8 cellular contexts compared by ENCODE assay signal in the genomic region with DNA sequence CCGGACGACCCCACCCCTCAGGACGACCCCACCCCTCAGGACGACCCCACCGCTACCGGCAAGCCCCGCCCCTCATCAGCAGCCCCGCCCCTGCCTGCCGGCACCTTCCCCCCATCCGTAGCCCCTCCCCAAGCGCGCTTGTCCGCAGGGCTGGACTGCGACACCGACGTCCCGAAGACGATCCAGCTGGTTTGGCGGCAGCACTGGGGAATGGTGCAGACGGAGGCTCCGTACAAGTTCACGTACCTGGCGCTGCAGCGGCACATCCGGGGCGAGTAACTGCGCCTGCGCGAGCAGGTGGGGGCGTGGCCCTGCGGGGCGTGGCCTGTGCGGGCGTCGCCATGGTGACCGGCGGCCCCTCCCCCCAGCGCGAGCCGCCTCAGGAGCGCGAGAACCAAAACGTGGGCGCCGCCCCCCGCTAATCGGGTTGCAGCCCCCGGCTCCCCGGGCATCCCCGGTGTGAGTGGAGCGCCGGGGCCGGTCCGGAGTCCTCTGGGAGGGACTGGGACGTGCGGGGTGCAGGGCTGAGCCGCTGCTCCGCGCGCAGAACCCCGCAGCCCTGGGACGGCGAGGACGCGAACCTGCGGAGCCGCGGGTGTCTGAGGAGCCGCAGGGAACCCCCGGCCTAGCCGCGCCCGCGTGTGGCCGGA. TPM values are rescaled to one million over a fixed set of nuclear protein-coding genes. Genes with fewer than 3 reads are reported as not detected.
DNase-seq lines count a peak whose midpoint lies in the region; ATAC-seq and TF ChIP-seq lines count a peak whose summit lies in the region.

No MANE protein-coding gene starts in this region.

- POLR2A ChIA-PET in HCT116 (lab: Charles Lee), result interaction anchor here (0.7 to 1.0 kb wide), 2 partner anchors 50 to 372 kb away, joined by 3 to 7 read pairs; partner anchors contain the start of gene AGRN
- POLR2A ChIA-PET in activated CD4-positive, alpha-beta T cell treated with anti-CD3 and anti-CD28 coated beads for 36 hours (lab: Charles Lee), result no interaction called here

- H3K27me3 Mint-ChIP-seq in activated CD4-positive, alpha-beta T cell treated with anti-CD3 and anti-CD28 coated beads for 36 hours, result no peaks in the 10 kb centered on the region
- no peaks in the 10 kb centered on the region for H3K27me3 Mint-ChIP-seq in chondrocyte (ENCODE audit: low read depth)

- H3K79me2 ChIP-seq in HCT116 (ENCODE audit: insufficient read depth, low read length), result peaks cover 3% of the 10 kb centered on the region; the same call in 1 of the 2 replicates

- no peak for TF ChIP-seq POLR2A in HCT116 (IDR thresholded peaks at IDR 0.05; ENCODE audit: borderline replicate concordance, extremely low read depth, insufficient read depth, insufficient read length)

- DNase-seq in EL, result peak; percentile 56
- DNase-seq in HCT116 (ENCODE audit: low read depth, low spot score), result peak; percentile 65
- DNase-seq in NCI-H2227 (lab: John Stamatoyannopoulos, UW; ENCODE audit: unreplicated experiment), result peak; percentile 92
- DNase-seq in activated CD4-positive, alpha-beta T cell treated with anti-CD3 and anti-CD28 coated beads for 36 hours, result peak; percentile 94
- DNase-seq in chondrocyte (ENCODE audit: low spot score), result no peak
- peak; percentile 72 to 93 for DNase-seq in left lung
- DNase-seq in stimulated activated CD4-positive, alpha-beta T cell treated with anti-CD3 and anti-CD28 coated beads, Interleukin-4, amount 100 ng/mL, for 1 hour, result peak; percentile 89
- no peak for DNase-seq in NCI-H1092 (lab: John Stamatoyannopoulos, UW)

- peaks cover 11% of the 10 kb centered on the region for H3K4me1 Mint-ChIP-seq in activated CD4-positive, alpha-beta T cell treated with anti-CD3 and anti-CD28 coated beads for 36 hours
- peaks cover 4% of the 10 kb centered on the region for H3K4me1 Mint-ChIP-seq in chondrocyte (ENCODE audit: low read depth)

- H3K9me2 ChIP-seq in HCT116 (ENCODE audit: insufficient read depth), result no peaks in the 10 kb centered on the region

- H4K20me1 ChIP-seq in HCT116 (ENCODE audit: insufficient read depth), result no peaks in the 10 kb centered on the region

- H3K4me1 ChIP-seq in HCT116 (ENCODE audit: control insufficient read depth in 1 of 2, insufficient read depth in 2 of 2, low read length in 2 of 2) (peaks cover 36 to 64% of the 10 kb centered on the region in 2 experiments), left lung (peaks cover 4 to 24% of the 10 kb centered on the region in 2 donors)

- H3K9me3 ChIP-seq in HCT116 (ENCODE audit: control insufficient read depth in 1 of 2, insufficient read depth in 1 of 2, low read depth in 1 of 2, low read length in 2 of 2) (no peaks in the 10 kb centered on the region), left lung (no peaks in the 10 kb centered on the region)

- H3K27me3 ChIP-seq in HCT116 (ENCODE audit: insufficient read depth, low read length) (no peaks in the 10 kb centered on the region), left lung (peaks cover 4 to 92% of the 10 kb centered on the region in 2 donors)

- H3K9ac ChIP-seq in HCT116 (ENCODE audit: low read length), result peak overlapping the region; percentile 72

- TF ChIP-seq CTCF in HCT116 (IDR thresholded peaks at IDR 0.05 in 2 of 3, conservative IDR thresholded peaks at IDR 0.05 in 1 of 3; ENCODE audit: borderline replicate concordance in 1 of 3, insufficient read depth in 1 of 3, low read depth in 2 of 3, low read length in 2 of 3) (no peak), chondrocyte (IDR thresholded peaks at IDR 0.05) (no peak), left lung (IDR thresholded peaks at IDR 0.05) (no peak)

- TF ChIP-seq RAD21 in HCT116 (IDR thresholded peaks at IDR 0.05; ENCODE audit: low read depth), result no peak

- H3K4me3 ChIP-seq in HCT116 (replicated peaks in 1 of 2; ENCODE audit: low read depth in 1 of 2, low read length in 2 of 2) (peak overlapping the region; percentile 50 to 64), left lung (peak overlapping the region; percentile 31 to 49)

- CTCF ChIA-PET in HCT116 (lab: Charles Lee), result interaction anchor here (0.7 kb wide), 1 partner anchor 158 kb away, joined by 4 read pairs; no protein-coding TSS in a partner anchor
- CTCF ChIA-PET in activated CD4-positive, alpha-beta T cell treated with anti-CD3 and anti-CD28 coated beads for 36 hours (lab: Charles Lee), result interaction anchor here (1.2 kb wide), 1 partner anchor 10 kb away, joined by 3 read pairs; no protein-coding TSS in a partner anchor

- H3K27ac ChIP-seq in HCT116 (ENCODE audit: low read depth, low read length) (peak overlapping the region; percentile 79), left lung (peak overlapping the region in 1 of 2 donors; percentile 28)

- peak overlapping the region; percentile 90 for H3K4me2 ChIP-seq in HCT116 (ENCODE audit: low read length)

- ATAC-seq in HCT116 (peak; percentile 61), left lung (peak; percentile 67)
- peak; percentile 47 for ATAC-seq in activated CD4-positive, alpha-beta T cell treated with anti-CD3 and anti-CD28 coated beads for 36 hours

- no peak overlapping the region for H3K27ac Mint-ChIP-seq in activated CD4-positive, alpha-beta T cell treated with anti-CD3 and anti-CD28 coated beads for 36 hours
- no peak overlapping the region for H3K27ac Mint-ChIP-seq in chondrocyte (ENCODE audit: unreplicated experiment)

- H3K36me3 ChIP-seq in HCT116 (ENCODE audit: control insufficient read depth in 1 of 2, insufficient read depth in 2 of 2, low read length in 2 of 2), result no peaks in the 10 kb centered on the region
- no peaks in the 10 kb centered on the region for H3K36me3 ChIP-seq in left lung

- peaks cover 7% of the 10 kb centered on the region for H3K36me3 Mint-ChIP-seq in activated CD4-positive, alpha-beta T cell treated with anti-CD3 and anti-CD28 coated beads for 36 hours (ENCODE audit: low read depth)
- H3K36me3 Mint-ChIP-seq in chondrocyte (ENCODE audit: low read depth), result no peaks in the 10 kb centered on the region

- no peak overlapping the region for H2AFZ ChIP-seq in HCT116 (ENCODE audit: low read depth, low read length, poor library complexity, severe bottlenecking)

- no peaks in the 10 kb centered on the region for H3K9me3 Mint-ChIP-seq in activated CD4-positive, alpha-beta T cell treated with anti-CD3 and anti-CD28 coated beads for 36 hours (ENCODE audit: low read depth)
- no peaks in the 10 kb centered on the region for H3K9me3 Mint-ChIP-seq in chondrocyte (ENCODE audit: low read depth)

- peak overlapping the region; percentile 71 for H3K4me3 Mint-ChIP-seq in activated CD4-positive, alpha-beta T cell treated with anti-CD3 and anti-CD28 coated beads for 36 hours
- peak overlapping the region; percentile 66 for H3K4me3 Mint-ChIP-seq in chondrocyte (ENCODE audit: unreplicated experiment)

- no TSS peak for BruUV-seq in HCT116 (replicated peaks; lab: Mats Ljungman, UMichigan)

- RAD21 ChIA-PET in HCT116 (lab: Charles Lee; ENCODE audit: low non-redundant PET in 1 of 2, low total read pairs in 2 of 2, uncharacterized antibody in 2 of 2, unreplicated experiment in 2 of 2), result no interaction called here

- intact Hi-C loops in HCT116 (cut with micrococcal nuclease) (loop anchor here (5.0 kb wide), 1 partner anchor 67 kb away; the partner anchor contains the start of gene HES4), left lung (cut with DNase I) (no loop called here)
- intact Hi-C loops in activated CD4-positive, alpha-beta T cell treated with anti-CD3 and anti-CD28 coated beads for 36 hours (cut with DNase I, micrococcal nuclease), result loop anchor here in 1 of 2 experiments (1.0 kb wide), 5 partner anchors 10 to 50 kb away; partner anchors contain the start of gene C1orf159

TF ChIP-seq in HCT116, 20 proteins besides CTCF, POLR2A, EP300 and RAD21:
- TF ChIP-seq CBX3 (IDR thresholded peaks at IDR 0.05; ENCODE audit: low read depth) (no peak), POLR2AphosphoS5 (IDR thresholded peaks at IDR 0.05; ENCODE audit: low read depth, low read length) (peak; percentile 55; the same call in 1 of the 2 replicates)

RNA-seq across cellular contexts. Expression of gene RNF223, which starts 4.9 kb away (rescaled TPM):
- total RNA-seq in HCT116 (2021; ENCODE audit: unreplicated experiment) (6.3 TPM), chondrocyte (not detected in 3 replicates), left lung (1 to 10 TPM; 1.2 to 1.7 TPM)
- 8.6 and 8.7 TPM in 2 replicates for polyA plus RNA-seq in HCT116 (2012)
- total RNA-seq in activated CD4-positive, alpha-beta T cell treated with anti-CD3 and anti-CD28 coated beads for 36 hours, result not detected

RNA-seq across cellular contexts. Expression of gene C1orf159, which starts 46.7 kb away (rescaled TPM):
- total RNA-seq in HCT116 (2021; ENCODE audit: unreplicated experiment) (22.7 TPM), chondrocyte (9.2 to 15.1 TPM (median 9.2 TPM) in 3 replicates), left lung (10 to 100 TPM in 1 of 2 donors, 1 to 10 TPM in 1; 8.0 to 14.0 TPM)
- 11.0 and 13.4 TPM in 2 replicates for polyA plus RNA-seq in HCT116 (2012)
- 10 to 100 TPM; 11.3 to 13.5 TPM for total RNA-seq in activated CD4-positive, alpha-beta T cell treated with anti-CD3 and anti-CD28 coated beads for 36 hours

RNA-seq across cellular contexts. Expression of gene AGRN, which starts 49.3 kb away (rescaled TPM):
- total RNA-seq in HCT116 (2021; ENCODE audit: unreplicated experiment) (134 TPM), chondrocyte (138 to 221 TPM (median 219 TPM) in 3 replicates), left lung (100 to 1,000 TPM in 1 of 2 donors, 10 to 100 TPM in 1; 96.8 to 208 TPM)
- 71.3 and 82.2 TPM in 2 replicates for polyA plus RNA-seq in HCT116 (2012)
- 10 to 100 TPM; 22.7 to 24.4 TPM for total RNA-seq in activated CD4-positive, alpha-beta T cell treated with anti-CD3 and anti-CD28 coated beads for 36 hours

RNA-seq across cellular contexts. Expression of gene ISG15, which starts 55.9 kb away (rescaled TPM):
- total RNA-seq in HCT116 (2021; ENCODE audit: unreplicated experiment), result 140 TPM
- 209 and 352 TPM in 2 replicates for polyA plus RNA-seq in HCT116 (2012)
- 10 to 100 TPM; 30.5 to 51.7 TPM for total RNA-seq in activated CD4-positive, alpha-beta T cell treated with anti-CD3 and anti-CD28 coated beads for 36 hours
- 28.5 to 42.8 TPM (median 42.2 TPM) in 3 replicates for total RNA-seq in chondrocyte
- total RNA-seq in left lung, result 10 to 100 TPM; 75.4 to 90.0 TPM

Comparison
In these comparisons a context has a peak if more than half of its experiments do, and no peak if none do; other contexts are left out.
1. DNase-seq: peak in EL (single experiment), HCT116 (single experiment), NCI-H2227 (single experiment), activated CD4-positive, alpha-beta T cell treated with anti-CD3 and anti-CD28 coated beads for 36 hours (single experiment), left lung (2 of 2) and stimulated activated CD4-positive, alpha-beta T cell treated with anti-CD3 and anti-CD28 coated beads, Interleukin-4, amount 100 ng/mL, for 1 hour (single experiment); none in chondrocyte (single experiment) and NCI-H1092 (single experiment).
2. Peak in every context shown above with its lines, with median percentiles within 50 percentile points of each other: ATAC-seq.